1 cellular context compared by ENCODE assay signal in genomic region chr10:59872892-59873463, GRCh38.
TF ChIP-seq lines count a peak whose summit lies in the region.

No MANE protein-coding gene starts in this region.

TF ChIP-seq in HEK293, 187 proteins besides CTCF, POLR2A, EP300 and RAD21 (continued from another document and continues in another):
- TF ChIP-seq ZNF449 (tag by site-specific recombination; IDR thresholded peaks at IDR 0.05): no peak
- no peak for TF ChIP-seq ZNF157 (tag by site-specific recombination; IDR thresholded peaks at IDR 0.05)
- TF ChIP-seq ZNF391 (tag by site-specific recombination; IDR thresholded peaks at IDR 0.05; ENCODE audit: borderline replicate concordance, low read depth): no peak
- peak; percentile 68; the same call in 1 of the 2 replicates for TF ChIP-seq IKZF3 (tag by site-specific recombination; IDR thresholded peaks at IDR 0.05)
- no peak for TF ChIP-seq ZNF362 (tag by site-specific recombination; IDR thresholded peaks at IDR 0.05)
- TF ChIP-seq ZNF114 (tag by site-specific recombination; IDR thresholded peaks at IDR 0.05): no peak
- no peak for TF ChIP-seq ZNF610 (tag by site-specific recombination; IDR thresholded peaks at IDR 0.05; ENCODE audit: borderline replicate concordance)
- TF ChIP-seq ZNF843 (tag by site-specific recombination; IDR thresholded peaks at IDR 0.05): no peak
- TF ChIP-seq, protein P1, sequence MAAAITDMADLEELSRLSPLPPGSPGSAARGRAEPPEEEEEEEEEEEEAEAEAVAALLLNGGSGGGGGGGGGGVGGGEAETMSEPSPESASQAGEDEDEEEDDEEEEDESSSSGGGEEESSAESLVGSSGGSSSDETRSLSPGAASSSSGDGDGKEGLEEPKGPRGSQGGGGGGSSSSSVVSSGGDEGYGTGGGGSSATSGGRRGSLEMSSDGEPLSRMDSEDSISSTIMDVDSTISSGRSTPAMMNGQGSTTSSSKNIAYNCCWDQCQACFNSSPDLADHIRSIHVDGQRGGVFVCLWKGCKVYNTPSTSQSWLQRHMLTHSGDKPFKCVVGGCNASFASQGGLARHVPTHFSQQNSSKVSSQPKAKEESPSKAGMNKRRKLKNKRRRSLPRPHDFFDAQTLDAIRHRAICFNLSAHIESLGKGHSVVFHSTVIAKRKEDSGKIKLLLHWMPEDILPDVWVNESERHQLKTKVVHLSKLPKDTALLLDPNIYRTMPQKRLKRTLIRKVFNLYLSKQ (tag by site-specific recombination; IDR thresholded peaks at IDR 0.05; ENCODE audit: borderline replicate concordance): no peak
- TF ChIP-seq BCL11A (tag by site-specific recombination; IDR thresholded peaks at IDR 0.05; ENCODE audit: low read depth): no peak
- 0 out of 2 replicates have a peak, but pooled peaks have one; percentile 24 for TF ChIP-seq REST (tag by site-specific recombination; IDR thresholded peaks at IDR 0.05)
- TF ChIP-seq ZNF223 (tag by site-specific recombination; IDR thresholded peaks at IDR 0.05): no peak
- TF ChIP-seq, protein P2, sequence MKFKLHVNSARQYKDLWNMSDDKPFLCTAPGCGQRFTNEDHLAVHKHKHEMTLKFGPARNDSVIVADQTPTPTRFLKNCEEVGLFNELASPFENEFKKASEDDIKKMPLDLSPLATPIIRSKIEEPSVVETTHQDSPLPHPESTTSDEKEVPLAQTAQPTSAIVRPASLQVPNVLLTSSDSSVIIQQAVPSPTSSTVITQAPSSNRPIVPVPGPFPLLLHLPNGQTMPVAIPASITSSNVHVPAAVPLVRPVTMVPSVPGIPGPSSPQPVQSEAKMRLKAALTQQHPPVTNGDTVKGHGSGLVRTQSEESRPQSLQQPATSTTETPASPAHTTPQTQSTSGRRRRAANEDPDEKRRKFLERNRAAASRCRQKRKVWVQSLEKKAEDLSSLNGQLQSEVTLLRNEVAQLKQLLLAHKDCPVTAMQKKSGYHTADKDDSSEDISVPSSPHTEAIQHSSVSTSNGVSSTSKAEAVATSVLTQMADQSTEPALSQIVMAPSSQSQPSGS (tag by site-specific recombination; IDR thresholded peaks at IDR 0.05; ENCODE audit: low read depth): peak; percentile 50; the same call in 1 of the 2 replicates
- TF ChIP-seq, protein P3, sequence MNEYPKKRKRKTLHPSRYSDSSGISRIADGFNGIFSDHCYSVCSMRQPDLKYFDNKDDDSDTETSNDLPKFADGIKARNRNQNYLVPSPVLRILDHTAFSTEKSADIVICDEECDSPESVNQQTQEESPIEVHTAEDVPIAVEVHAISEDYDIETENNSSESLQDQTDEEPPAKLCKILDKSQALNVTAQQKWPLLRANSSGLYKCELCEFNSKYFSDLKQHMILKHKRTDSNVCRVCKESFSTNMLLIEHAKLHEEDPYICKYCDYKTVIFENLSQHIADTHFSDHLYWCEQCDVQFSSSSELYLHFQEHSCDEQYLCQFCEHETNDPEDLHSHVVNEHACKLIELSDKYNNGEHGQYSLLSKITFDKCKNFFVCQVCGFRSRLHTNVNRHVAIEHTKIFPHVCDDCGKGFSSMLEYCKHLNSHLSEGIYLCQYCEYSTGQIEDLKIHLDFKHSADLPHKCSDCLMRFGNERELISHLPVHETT (tag by site-specific recombination; IDR thresholded peaks at IDR 0.05): no peak
- TF ChIP-seq SP3 (tag by site-specific recombination; IDR thresholded peaks at IDR 0.05): no peak
- TF ChIP-seq ZNF112 (tag by site-specific recombination; IDR thresholded peaks at IDR 0.05): no peak
- no peak for TF ChIP-seq YY1 (tag by site-specific recombination; IDR thresholded peaks at IDR 0.05)
- TF ChIP-seq, protein P4, sequence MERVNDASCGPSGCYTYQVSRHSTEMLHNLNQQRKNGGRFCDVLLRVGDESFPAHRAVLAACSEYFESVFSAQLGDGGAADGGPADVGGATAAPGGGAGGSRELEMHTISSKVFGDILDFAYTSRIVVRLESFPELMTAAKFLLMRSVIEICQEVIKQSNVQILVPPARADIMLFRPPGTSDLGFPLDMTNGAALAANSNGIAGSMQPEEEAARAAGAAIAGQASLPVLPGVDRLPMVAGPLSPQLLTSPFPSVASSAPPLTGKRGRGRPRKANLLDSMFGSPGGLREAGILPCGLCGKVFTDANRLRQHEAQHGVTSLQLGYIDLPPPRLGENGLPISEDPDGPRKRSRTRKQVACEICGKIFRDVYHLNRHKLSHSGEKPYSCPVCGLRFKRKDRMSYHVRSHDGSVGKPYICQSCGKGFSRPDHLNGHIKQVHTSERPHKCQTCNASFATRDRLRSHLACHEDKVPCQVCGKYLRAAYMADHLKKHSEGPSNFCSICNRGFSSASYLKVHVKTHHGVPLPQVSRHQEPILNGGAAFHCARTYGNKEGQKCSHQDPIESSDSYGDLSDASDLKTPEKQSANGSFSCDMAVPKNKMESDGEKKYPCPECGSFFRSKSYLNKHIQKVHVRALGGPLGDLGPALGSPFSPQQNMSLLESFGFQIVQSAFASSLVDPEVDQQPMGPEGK (tag by site-specific recombination; IDR thresholded peaks at IDR 0.05): peak; percentile 24; the same call in 1 of the 2 replicates
- TF ChIP-seq, protein P5, sequence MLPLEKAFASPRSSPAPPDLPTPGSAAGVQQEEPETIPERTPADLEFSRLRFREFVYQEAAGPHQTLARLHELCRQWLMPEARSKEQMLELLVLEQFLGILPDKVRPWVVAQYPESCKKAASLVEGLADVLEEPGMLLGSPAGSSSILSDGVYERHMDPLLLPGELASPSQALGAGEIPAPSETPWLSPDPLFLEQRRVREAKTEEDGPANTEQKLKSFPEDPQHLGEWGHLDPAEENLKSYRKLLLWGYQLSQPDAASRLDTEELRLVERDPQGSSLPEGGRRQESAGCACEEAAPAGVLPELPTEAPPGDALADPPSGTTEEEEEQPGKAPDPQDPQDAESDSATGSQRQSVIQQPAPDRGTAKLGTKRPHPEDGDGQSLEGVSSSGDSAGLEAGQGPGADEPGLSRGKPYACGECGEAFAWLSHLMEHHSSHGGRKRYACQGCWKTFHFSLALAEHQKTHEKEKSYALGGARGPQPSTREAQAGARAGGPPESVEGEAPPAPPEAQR (tag by site-specific recombination; IDR thresholded peaks at IDR 0.05): no peak
- no peak for TF ChIP-seq TRIM28 (IDR thresholded peaks at IDR 0.05; ENCODE audit: borderline replicate concordance, low read length)
- no peak for TF ChIP-seq ZNF24 (tag by site-specific recombination; IDR thresholded peaks at IDR 0.05)
- TF ChIP-seq KLF16 (tag by site-specific recombination; IDR thresholded peaks at IDR 0.05): no peak
- TF ChIP-seq, protein P6, sequence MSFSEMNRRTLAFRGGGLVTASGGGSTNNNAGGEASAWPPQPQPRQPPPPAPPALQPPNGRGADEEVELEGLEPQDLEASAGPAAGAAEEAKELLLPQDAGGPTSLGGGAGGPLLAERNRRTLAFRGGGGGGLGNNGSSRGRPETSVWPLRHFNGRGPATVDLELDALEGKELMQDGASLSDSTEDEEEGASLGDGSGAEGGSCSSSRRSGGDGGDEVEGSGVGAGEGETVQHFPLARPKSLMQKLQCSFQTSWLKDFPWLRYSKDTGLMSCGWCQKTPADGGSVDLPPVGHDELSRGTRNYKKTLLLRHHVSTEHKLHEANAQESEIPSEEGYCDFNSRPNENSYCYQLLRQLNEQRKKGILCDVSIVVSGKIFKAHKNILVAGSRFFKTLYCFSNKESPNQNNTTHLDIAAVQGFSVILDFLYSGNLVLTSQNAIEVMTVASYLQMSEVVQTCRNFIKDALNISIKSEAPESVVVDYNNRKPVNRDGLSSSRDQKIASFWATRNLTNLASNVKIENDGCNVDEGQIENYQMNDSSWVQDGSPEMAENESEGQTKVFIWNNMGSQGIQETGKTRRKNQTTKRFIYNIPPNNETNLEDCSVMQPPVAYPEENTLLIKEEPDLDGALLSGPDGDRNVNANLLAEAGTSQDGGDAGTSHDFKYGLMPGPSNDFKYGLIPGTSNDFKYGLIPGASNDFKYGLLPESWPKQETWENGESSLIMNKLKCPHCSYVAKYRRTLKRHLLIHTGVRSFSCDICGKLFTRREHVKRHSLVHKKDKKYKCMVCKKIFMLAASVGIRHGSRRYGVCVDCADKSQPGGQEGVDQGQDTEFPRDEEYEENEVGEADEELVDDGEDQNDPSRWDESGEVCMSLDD (tag by site-specific recombination; IDR thresholded peaks at IDR 0.05): no peak
- TF ChIP-seq ZBTB20 (tag by site-specific recombination; IDR thresholded peaks at IDR 0.05): no peak
- TF ChIP-seq ZNF560 (tag by site-specific recombination; IDR thresholded peaks at IDR 0.05; ENCODE audit: borderline replicate concordance): no peak
- no peak for TF ChIP-seq ZSCAN4 (tag by site-specific recombination; IDR thresholded peaks at IDR 0.05)
- no peak for TF ChIP-seq ZNF580 (tag by site-specific recombination; IDR thresholded peaks at IDR 0.05)
- TF ChIP-seq EGR2 (tag by site-specific recombination; IDR thresholded peaks at IDR 0.05; ENCODE audit: low read depth): no peak
- no peak for TF ChIP-seq ZNF341 (tag by site-specific recombination; IDR thresholded peaks at IDR 0.05; ENCODE audit: low read depth)
- peak; percentile 87 for TF ChIP-seq ZBTB17 (tag by site-specific recombination; IDR thresholded peaks at IDR 0.05)
- TF ChIP-seq KLF1 (tag by site-specific recombination; IDR thresholded peaks at IDR 0.05): no peak
- TF ChIP-seq KLF17 (tag by site-specific recombination; IDR thresholded peaks at IDR 0.05): no peak
- no peak for TF ChIP-seq MZF1 (tag by site-specific recombination; IDR thresholded peaks at IDR 0.05; ENCODE audit: borderline replicate concordance)
